ENCODE assay signal across 8 cellular contexts in genomic region chr5:149442563-149443182, GRCh38.
DNase-seq lines count a peak whose midpoint lies in the region; ATAC-seq lines count a peak whose summit lies in the region.

No MANE protein-coding gene starts in this region.

- no peaks in the 10 kb centered on the region for H3K4me1 Mint-ChIP-seq in central memory CD8-positive, alpha-beta T cell

- no peaks in the 10 kb centered on the region for H3K27me3 ChIP-seq in HAP-1 (ENCODE audit: low read depth)

- H3K36me3 Mint-ChIP-seq in central memory CD8-positive, alpha-beta T cell (ENCODE audit: insufficient read depth): no peaks in the 10 kb centered on the region

- H3K27me3 Mint-ChIP-seq in central memory CD8-positive, alpha-beta T cell: no peaks in the 10 kb centered on the region

- DNase-seq in ELR (ENCODE audit: low read depth): peak; percentile 76
- DNase-seq in HAP-1 (ENCODE audit: low spot score in 2 of 2): peak; percentile 72 to 93
- peak; percentile 52 for DNase-seq in NCI-H2029 (lab: John Stamatoyannopoulos, UW)
- peak; percentile 70 to 75 for DNase-seq in activated CD4-positive, alpha-beta T cell treated with anti-CD3 and anti-CD28 coated beads for 24 hours (ENCODE audit: low read depth in 2 of 2)
- DNase-seq in central memory CD8-positive, alpha-beta T cell (ENCODE audit: low spot score in 2 of 2): peak; percentile 43 to 57
- peak; percentile 75 to 90 for DNase-seq in left colon
- peak; percentile 74 for DNase-seq in stimulated activated CD4-positive, alpha-beta T cell treated with anti-CD3 and anti-CD28 coated beads, Interleukin-1b, Interleukin-23, amount 100 ng/mL, for 48 hours

- no peaks in the 10 kb centered on the region for H3K36me3 ChIP-seq in HAP-1 (replicated peaks)

- H3K4me1 ChIP-seq in HAP-1: peaks cover 24% of the 10 kb centered on the region

- H3K27ac Mint-ChIP-seq in central memory CD8-positive, alpha-beta T cell (ENCODE audit: low read depth): no peak overlapping the region

- no peak overlapping the region for H3K4me3 Mint-ChIP-seq in central memory CD8-positive, alpha-beta T cell

- H3K9me3 Mint-ChIP-seq in central memory CD8-positive, alpha-beta T cell: no peaks in the 10 kb centered on the region

- in situ Hi-C loops in HAP-1 (cut with MboI; ENCODE audit: low sequenced_read_pairs): no loop called here

- no peaks in the 10 kb centered on the region for H3K9me3 ChIP-seq in HAP-1

- intact Hi-C loops in left colon (cut with DNase I, micrococcal nuclease): loop anchor here in 1 of 2 donors (5.0 kb wide), 2 partner anchors 120 to 125 kb away; no protein-coding TSS in a partner anchor

- peak; percentile 46 for ATAC-seq in central memory CD8-positive, alpha-beta T cell (replicated peaks; ENCODE audit: extremely low read depth, poor library complexity, severe bottlenecking)
- ATAC-seq in left colon (peak; percentile 65), HG03097 (IDR thresholded peaks at IDR 0.05; ENCODE audit: low FRiP score, unreplicated experiment) (no peak)

- no peak overlapping the region for H3K4me3 ChIP-seq in HAP-1
